ENCODE assay signal across 8 cellular contexts in genomic region chr22:29883831-29884139, GRCh38. TPM values are rescaled to one million over a fixed set of nuclear protein-coding genes. Genes with fewer than 3 reads are reported as not detected.
DNase-seq lines count a peak whose midpoint lies in the region; ATAC-seq, FAIRE-seq and TF ChIP-seq lines count a peak whose summit lies in the region.

No MANE protein-coding gene starts in this region.

- in situ Hi-C loops in GM13977 (cut with MboI; ENCODE audit: low pct_unique_long_range_greater_than_20kb, low sequenced_read_pairs, unreplicated experiment) = no loop called here

- H3K27ac Mint-ChIP-seq in central memory CD8-positive, alpha-beta T cell (ENCODE audit: low read depth) = peak overlapping the region; percentile 75
- peak overlapping the region; percentile 34 to 88 (median 82) for H3K27ac Mint-ChIP-seq in naive B cell

- H3K4me3 Mint-ChIP-seq in central memory CD8-positive, alpha-beta T cell = peak overlapping the region; percentile 89
- H3K4me3 Mint-ChIP-seq in naive B cell = peak overlapping the region in 7 of 8 donors; percentile 89 to 95 (median 91)

- H3K4me1 Mint-ChIP-seq in central memory CD8-positive, alpha-beta T cell = peaks cover 8% of the 10 kb centered on the region
- peaks cover 6 to 14% (median 11%) of the 10 kb centered on the region in 3 donors for H3K4me1 Mint-ChIP-seq in naive B cell

- H3K27me3 Mint-ChIP-seq in central memory CD8-positive, alpha-beta T cell = no peaks in the 10 kb centered on the region
- peaks cover 0 to 4% (median 0%) of the 10 kb centered on the region in 3 donors for H3K27me3 Mint-ChIP-seq in naive B cell

- peaks cover 5% of the 10 kb centered on the region for H3K36me3 Mint-ChIP-seq in central memory CD8-positive, alpha-beta T cell (ENCODE audit: insufficient read depth)
- no peaks in the 10 kb centered on the region for H3K36me3 Mint-ChIP-seq in naive B cell

- H3K9me3 Mint-ChIP-seq in central memory CD8-positive, alpha-beta T cell = no peaks in the 10 kb centered on the region
- H3K9me3 Mint-ChIP-seq in naive B cell = no peaks in the 10 kb centered on the region

- DNase-seq in AG10803 (ENCODE audit: low read depth) (no peak), HTR-8/SVneo (ENCODE audit: insufficient read length, low spot score) (peak; percentile 9), naive B cell (no peak), NCI-H187 treated with DMSO at 0.1 percent for 48 hours (lab: John Stamatoyannopoulos, UW) (no peak), GM13977 (ENCODE audit: low spot score) (no peak)
- DNase-seq in central memory CD8-positive, alpha-beta T cell (ENCODE audit: low spot score in 2 of 2) = no peak
- no peak for DNase-seq in central memory CD4-positive, alpha-beta T cell

- ATAC-seq in central memory CD8-positive, alpha-beta T cell (replicated peaks; ENCODE audit: extremely low read depth, poor library complexity, severe bottlenecking) = no peak
- no peak for ATAC-seq in naive B cell (ENCODE audit: low read depth in 2 of 2)
- no peak for ATAC-seq in GM18511 (IDR thresholded peaks at IDR 0.05; ENCODE audit: unreplicated experiment)

- peak overlapping the region; percentile 90 for H3K4me3 ChIP-seq in AG10803 (ENCODE audit: low read length)

- FAIRE-seq in HTR-8/SVneo (lab: Jason Lieb, UNC) = no peak

- TF ChIP-seq CTCF in AG10803 (conservative IDR thresholded peaks at IDR 0.05; ENCODE audit: low read length) (no peak), GM13977 (IDR thresholded peaks at IDR 0.05; ENCODE audit: extremely low read depth, insufficient read depth, missing control alignments) (no peak)

RNA-seq across cellular contexts. Expression of gene MTMR3, which starts 0.8 kb away (rescaled TPM):
- 10 to 100 TPM in 5 of 6 donors, 1 to 10 TPM in 1; 7.4 to 25.4 (median 15.5) TPM for polyA plus RNA-seq in naive B cell (ENCODE audit: low read depth in 6 of 6)

RNA-seq across cellular contexts. Expression of gene ASCC2, which starts 45.7 kb away (rescaled TPM):
- 10 to 100 TPM; 35.1 to 70.0 (median 42.1) TPM for polyA plus RNA-seq in naive B cell (ENCODE audit: low read depth in 6 of 6)
